In genomic region chr1:226304291-226304955, GRCh38 we compare ENCODE assay signal across 1 cellular context.
TF ChIP-seq lines count a peak whose summit lies in the region.

No MANE protein-coding gene starts in this region.

TF ChIP-seq in WTC11, 78 proteins besides CTCF, POLR2A, EP300 and RAD21 (continued from another document):
- TF ChIP-seq PRDM15 (CRISPR knock-in tag; IDR thresholded peaks at IDR 0.05) (no peak), ATF3 (CRISPR knock-in tag; conservative IDR thresholded peaks at IDR 0.05) (no peak), ZBTB43 (CRISPR knock-in tag; IDR thresholded peaks at IDR 0.05) (no peak), NR3C1 (CRISPR knock-in tag; conservative IDR thresholded peaks at IDR 0.05; ENCODE audit: low read depth) (no peak), ELF4 (CRISPR knock-in tag; IDR thresholded peaks at IDR 0.05; ENCODE audit: low read depth) (no peak), ZNF416 (CRISPR knock-in tag; IDR thresholded peaks at IDR 0.05) (no peak), GRHL2 (CRISPR knock-in tag; IDR thresholded peaks at IDR 0.05; ENCODE audit: insufficient replicate concordance, severe bottlenecking) (no peak), EMX1 (CRISPR knock-in tag; IDR thresholded peaks at IDR 0.05) (no peak)
